Comparison of ENCODE assay signal across 1 cellular context in the genomic region with DNA sequence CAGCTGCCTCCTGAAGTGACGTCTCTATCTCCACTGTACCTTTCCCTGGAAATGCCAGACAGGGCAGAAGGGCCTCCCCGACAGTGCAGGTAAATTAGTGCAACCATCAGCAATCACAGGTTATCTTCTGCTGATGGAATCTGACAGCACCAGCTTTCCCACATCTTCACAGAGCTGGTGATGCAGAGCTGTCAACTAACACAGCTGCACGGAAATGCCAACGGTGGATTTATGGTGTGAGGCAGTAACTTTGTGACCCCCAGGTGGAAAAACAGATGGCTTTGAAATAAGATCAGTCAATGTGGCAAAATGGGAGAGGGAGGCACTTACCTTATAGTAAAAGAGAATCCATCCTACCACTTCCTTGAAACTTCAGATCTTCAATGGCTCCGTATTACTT.
TF ChIP-seq lines count a peak whose summit lies in the region.

No MANE protein-coding gene starts in this region.

TF ChIP-seq in SK-N-SH, 30 proteins besides CTCF, POLR2A, EP300 and RAD21 (continued from another document):
- TF ChIP-seq, protein P1, sequence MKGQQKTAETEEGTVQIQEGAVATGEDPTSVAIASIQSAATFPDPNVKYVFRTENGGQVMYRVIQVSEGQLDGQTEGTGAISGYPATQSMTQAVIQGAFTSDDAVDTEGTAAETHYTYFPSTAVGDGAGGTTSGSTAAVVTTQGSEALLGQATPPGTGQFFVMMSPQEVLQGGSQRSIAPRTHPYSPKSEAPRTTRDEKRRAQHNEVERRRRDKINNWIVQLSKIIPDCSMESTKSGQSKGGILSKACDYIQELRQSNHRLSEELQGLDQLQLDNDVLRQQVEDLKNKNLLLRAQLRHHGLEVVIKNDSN (IDR thresholded peaks at IDR 0.05; ENCODE audit: borderline replicate concordance, low read depth): no peak
- TF ChIP-seq TCF12 (IDR thresholded peaks at IDR 0.05) (no peak), MEF2A (IDR thresholded peaks at IDR 0.05; ENCODE audit: borderline replicate concordance, low read depth) (no peak), GABPA (IDR thresholded peaks at IDR 0.05; ENCODE audit: low read depth) (no peak), NRF1 (IDR thresholded peaks at IDR 0.05; ENCODE audit: low read depth, low read length) (no peak), YY1 (IDR thresholded peaks at IDR 0.05; ENCODE audit: low read depth) (no peak), GATA2 (CRISPR knock-in tag; IDR thresholded peaks at IDR 0.05) (no peak), MXI1 (IDR thresholded peaks at IDR 0.05; ENCODE audit: low read depth, low read length) (no peak), ELF1 (IDR thresholded peaks at IDR 0.05) (no peak), TAF1 (IDR thresholded peaks at IDR 0.05; ENCODE audit: borderline replicate concordance, low read depth, low read length) (no peak), CHD2 (IDR thresholded peaks at IDR 0.05; ENCODE audit: low read length, partially characterized antibody) (no peak), REST (IDR thresholded peaks at IDR 0.05; ENCODE audit: low read depth, low read length) (no peak), TEAD4 (IDR thresholded peaks at IDR 0.05; ENCODE audit: borderline replicate concordance, insufficient read depth) (no peak)
- TF ChIP-seq, protein P2, sequence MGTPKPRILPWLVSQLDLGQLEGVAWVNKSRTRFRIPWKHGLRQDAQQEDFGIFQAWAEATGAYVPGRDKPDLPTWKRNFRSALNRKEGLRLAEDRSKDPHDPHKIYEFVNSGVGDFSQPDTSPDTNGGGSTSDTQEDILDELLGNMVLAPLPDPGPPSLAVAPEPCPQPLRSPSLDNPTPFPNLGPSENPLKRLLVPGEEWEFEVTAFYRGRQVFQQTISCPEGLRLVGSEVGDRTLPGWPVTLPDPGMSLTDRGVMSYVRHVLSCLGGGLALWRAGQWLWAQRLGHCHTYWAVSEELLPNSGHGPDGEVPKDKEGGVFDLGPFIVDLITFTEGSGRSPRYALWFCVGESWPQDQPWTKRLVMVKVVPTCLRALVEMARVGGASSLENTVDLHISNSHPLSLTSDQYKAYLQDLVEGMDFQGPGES (IDR thresholded peaks at IDR 0.05; ENCODE audit: low read depth, low read length): no peak
